ENCODE assay signal across 9 cellular contexts in genomic region chr7:25260862-25261454, GRCh38. TPM values are rescaled to one million over a fixed set of nuclear protein-coding genes. Genes with fewer than 3 reads are reported as not detected.
DNase-seq lines count a peak whose midpoint lies in the region; ATAC-seq and TF ChIP-seq lines count a peak whose summit lies in the region.
"Had no signal": no experiment of that assay in that cellular context is flagged by ENCODE, and none has a peak within 500 bp of the region (broad histone marks: within the 10 kb centered on the region; RNA-seq: fewer than 3 reads in every experiment).

No MANE protein-coding gene starts in this region.

- TF ChIP-seq EP300 in transverse colon (IDR thresholded peaks at IDR 0.05; ENCODE audit: low read depth): no peak

- H3K27me3 Mint-ChIP-seq in activated naive CD4-positive, alpha-beta T cell treated with anti-CD3 and anti-CD28 coated beads, Interleukin-2, amount 50 U/mL, for 24 hours: no peaks in the 10 kb centered on the region
- no peaks in the 10 kb centered on the region; the same call in 1 of the 2 replicates for H3K27me3 Mint-ChIP-seq in WTC11 (ENCODE audit: low read depth)
- no peaks in the 10 kb centered on the region for H3K27me3 Mint-ChIP-seq in endothelial cell (ENCODE audit: unreplicated experiment)

- no peaks in the 10 kb centered on the region for H3K9me3 Mint-ChIP-seq in activated naive CD4-positive, alpha-beta T cell treated with anti-CD3 and anti-CD28 coated beads, Interleukin-2, amount 50 U/mL, for 24 hours
- H3K9me3 Mint-ChIP-seq in WTC11: no peaks in the 10 kb centered on the region
- no peaks in the 10 kb centered on the region for H3K9me3 Mint-ChIP-seq in endothelial cell (ENCODE audit: unreplicated experiment)
- H3K9me3 Mint-ChIP-seq: stimulated activated naive B cell treated with anti-CD40 and anti-IgM and Interleukin-4, amounts not matched to agents 10 μg/mL and 1 μg/mL and 100 μg/mL, for 72 hours had no signal

- POLR2A ChIA-PET in WTC11 (lab: Charles Lee): interaction anchor here (0.6 kb wide), 1 partner anchor 336 kb away, joined by 6 read pairs; no protein-coding TSS in a partner anchor

- H3K27ac Mint-ChIP-seq in activated naive CD4-positive, alpha-beta T cell treated with anti-CD3 and anti-CD28 coated beads, Interleukin-2, amount 50 U/mL, for 24 hours: peak overlapping the region; percentile 73
- no peak overlapping the region for H3K27ac Mint-ChIP-seq in WTC11
- H3K27ac Mint-ChIP-seq in endothelial cell (ENCODE audit: unreplicated experiment): no peak overlapping the region
- H3K27ac Mint-ChIP-seq: stimulated activated naive B cell treated with anti-CD40 and anti-IgM and Interleukin-4, amounts not matched to agents 10 μg/mL and 1 μg/mL and 100 μg/mL, for 72 hours had no signal

- no peaks in the 10 kb centered on the region for H3K36me3 Mint-ChIP-seq in activated naive CD4-positive, alpha-beta T cell treated with anti-CD3 and anti-CD28 coated beads, Interleukin-2, amount 50 U/mL, for 24 hours
- H3K36me3 Mint-ChIP-seq in WTC11 (no peaks in the 10 kb centered on the region), endothelial cell (ENCODE audit: low read depth, unreplicated experiment) (no peaks in the 10 kb centered on the region)
- H3K36me3 Mint-ChIP-seq: stimulated activated naive B cell treated with anti-CD40 and anti-IgM and Interleukin-4, amounts not matched to agents 10 μg/mL and 1 μg/mL and 100 μg/mL, for 72 hours had no signal

- CTCF ChIA-PET in WTC11 (lab: Charles Lee): interaction anchor here (1.0 to 5.3 kb wide), 5 partner anchors 43 to 308 kb away, joined by 3 to 143 read pairs (median 10); a partner anchor contains a TSS

- peaks cover 39% of the 10 kb centered on the region for H3K4me1 Mint-ChIP-seq in activated naive CD4-positive, alpha-beta T cell treated with anti-CD3 and anti-CD28 coated beads, Interleukin-2, amount 50 U/mL, for 24 hours
- H3K4me1 Mint-ChIP-seq in WTC11: peaks cover 9% of the 10 kb centered on the region
- H3K4me1 Mint-ChIP-seq in endothelial cell (ENCODE audit: unreplicated experiment): no peaks in the 10 kb centered on the region

- no peak overlapping the region for H3K4me3 ChIP-seq in epithelial cell of esophagus (ENCODE audit: low read length)
- H3K4me3 ChIP-seq in transverse colon: peak overlapping the region in 2 of 4 donors; percentile 3 to 37

- 9 to 12% methylated on average over 5 of the region's 5 CpGs for WGBS in transverse colon (ENCODE audit: low coverage in 1 of 2), 2 donors

- no peak for DNase-seq in activated naive CD4-positive, alpha-beta T cell (lab: John Stamatoyannopoulos, UW)
- peak; percentile 33 for DNase-seq in NCI-H2227 treated with DMSO at 0.1 percent for 48 hours (lab: John Stamatoyannopoulos, UW)
- DNase-seq in epithelial cell of esophagus (ENCODE audit: low read depth): peak; percentile 23
- DNase-seq in transverse colon: no peak
- no peak for DNase-seq in WTC11 (ENCODE audit: low spot score)
- no peak for DNase-seq in putamen (ENCODE audit: low spot score)
- no peak for DNase-seq in endothelial cell (ENCODE audit: low spot score)
- DNase-seq: stimulated activated naive B cell treated with anti-CD40 and anti-IgM and Interleukin-4, amounts not matched to agents 10 μg/mL and 1 μg/mL and 100 μg/mL, for 72 hours had no signal

- no peaks in the 10 kb centered on the region for H3K27me3 ChIP-seq in transverse colon

- intact Hi-C loops in transverse colon (cut with DNase I; ENCODE audit: low total_unique reads): no loop called here

- peak overlapping the region; percentile 55 to 77 (median 66) for H3K27ac ChIP-seq in transverse colon

- peak overlapping the region; percentile 83 for H3K4me3 Mint-ChIP-seq in activated naive CD4-positive, alpha-beta T cell treated with anti-CD3 and anti-CD28 coated beads, Interleukin-2, amount 50 U/mL, for 24 hours
- H3K4me3 Mint-ChIP-seq in WTC11 (no peak overlapping the region), endothelial cell (ENCODE audit: unreplicated experiment) (no peak overlapping the region)
- H3K4me3 Mint-ChIP-seq: stimulated activated naive B cell treated with anti-CD40 and anti-IgM and Interleukin-4, amounts not matched to agents 10 μg/mL and 1 μg/mL and 100 μg/mL, for 72 hours had no signal

- in situ Hi-C loops in transverse colon (cut with MboI; ENCODE audit: low pct_ligation_motif_present in 1 of 4, low pct_unique_long_range_greater_than_20kb in 1 of 4, low sequenced_read_pairs in 3 of 4): loop anchor here in 3 of 4 donors (5.0 to 25.0 kb wide), 5 partner anchors 126 to 594 kb away; no protein-coding TSS in a partner anchor

- TF ChIP-seq CTCF in epithelial cell of esophagus (IDR thresholded peaks at IDR 0.05; ENCODE audit: insufficient read depth, low read depth, low read length, missing control alignments): no peak
- TF ChIP-seq CTCF in transverse colon (IDR thresholded peaks at IDR 0.05): no peak
- no peak for TF ChIP-seq CTCF in WTC11 (IDR thresholded peaks at IDR 0.05)
- no peak for TF ChIP-seq CTCF in endothelial cell (IDR thresholded peaks at IDR 0.05; ENCODE audit: unreplicated experiment)

- H3K4me1 ChIP-seq in transverse colon: peaks cover 14 to 33% (median 28%) of the 10 kb centered on the region in 4 donors

- H3K9me3 ChIP-seq in transverse colon: no peaks in the 10 kb centered on the region

- peak; percentile 21 for TF ChIP-seq POLR2A in transverse colon (IDR thresholded peaks at IDR 0.05)

- H3K36me3 ChIP-seq in transverse colon: no peaks in the 10 kb centered on the region

- ATAC-seq in WTC11: no peak

TF ChIP-seq in WTC11, 78 proteins besides CTCF, POLR2A, EP300 and RAD21:
- no peak for TF ChIP-seq JUN (CRISPR knock-in tag; IDR thresholded peaks at IDR 0.05)
- TF ChIP-seq ZNF416 (CRISPR knock-in tag; IDR thresholded peaks at IDR 0.05): no peak
- no peak for TF ChIP-seq ZNF232 (CRISPR knock-in tag; IDR thresholded peaks at IDR 0.05)
- no peak for TF ChIP-seq GTF2I (CRISPR knock-in tag; conservative IDR thresholded peaks at IDR 0.05)
- TF ChIP-seq ZSCAN18 (CRISPR knock-in tag; IDR thresholded peaks at IDR 0.05): no peak
- TF ChIP-seq PRRX2 (CRISPR knock-in tag; IDR thresholded peaks at IDR 0.05): no peak
- TF ChIP-seq E2F5 (CRISPR knock-in tag; IDR thresholded peaks at IDR 0.05): no peak
- no peak for TF ChIP-seq ZBTB21 (CRISPR knock-in tag; IDR thresholded peaks at IDR 0.05; ENCODE audit: borderline replicate concordance)
- TF ChIP-seq ZNF317 (CRISPR knock-in tag; IDR thresholded peaks at IDR 0.05; ENCODE audit: borderline replicate concordance, low read depth): no peak
- no peak for TF ChIP-seq NR1H2 (CRISPR knock-in tag; IDR thresholded peaks at IDR 0.05)
- no peak for TF ChIP-seq ARID4B (CRISPR knock-in tag; IDR thresholded peaks at IDR 0.05; ENCODE audit: borderline replicate concordance)

RNA-seq across cellular contexts. Expression of gene NPVF, which starts 32.7 kb away (rescaled TPM):
- total RNA-seq in transverse colon (not detected), WTC11 (2021) (not detected in 3 replicates), endothelial cell (ENCODE audit: unreplicated experiment) (not detected)

Comparison
In these comparisons a context has a peak if more than half of its experiments do, and no peak if none do; other contexts are left out.
1. DNase-seq: peak in NCI-H2227 treated with DMSO at 0.1 percent for 48 hours (single experiment) and epithelial cell of esophagus (single experiment); none in activated naive CD4-positive, alpha-beta T cell (0 of 4), transverse colon (single experiment), WTC11 (single experiment), putamen (single experiment) and endothelial cell (single experiment).